ENCODE assay signal across 10 cellular contexts in the genomic region with DNA sequence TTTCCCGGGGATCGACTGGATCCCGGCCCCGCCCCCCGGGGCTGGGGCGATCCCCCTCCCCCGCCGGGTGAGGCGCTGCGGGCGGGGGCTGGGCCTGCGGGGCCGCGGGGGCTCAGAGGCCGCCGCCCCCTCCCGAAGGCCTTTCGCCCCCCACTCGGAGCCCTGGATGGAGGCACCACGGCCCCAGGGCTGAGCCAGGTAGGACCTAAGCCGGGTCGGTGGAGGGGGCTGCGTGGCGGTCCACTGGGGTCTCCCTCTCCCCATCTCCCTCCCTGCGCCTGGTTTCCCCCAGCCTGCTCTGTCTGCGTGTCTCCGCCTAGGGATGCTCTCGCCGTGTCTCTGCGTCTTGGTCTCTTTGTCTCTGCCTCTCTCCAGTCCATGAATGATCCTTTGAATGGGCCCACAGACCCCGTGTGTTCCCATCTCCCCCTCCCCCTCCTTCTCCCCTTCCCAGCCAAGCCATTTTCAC. TPM values are rescaled to one million over a fixed set of nuclear protein-coding genes. Genes with fewer than 3 reads are reported as not detected.
DNase-seq lines count a peak whose midpoint lies in the region; ATAC-seq and TF ChIP-seq lines count a peak whose summit lies in the region.
"Had no signal": no experiment of that assay in that cellular context is flagged by ENCODE, and none has a peak within 500 bp of the region (broad histone marks: within the 10 kb centered on the region; RNA-seq: fewer than 3 reads in every experiment).

No MANE protein-coding gene starts in this region.

- peaks cover 27% of the 10 kb centered on the region for H3F3A ChIP-seq in GM23338 (replicated peaks; ENCODE audit: low read depth)

- H3K4me2 ChIP-seq in GM23338 = peak overlapping the region; percentile 99
- H3K4me2 ChIP-seq in skeletal muscle satellite cell (ENCODE audit: low read length) = peak overlapping the region; percentile 99

- H3K79me2 ChIP-seq in GM23338 (replicated peaks; ENCODE audit: insufficient read depth) = peaks cover 14% of the 10 kb centered on the region

- H4K20me1 ChIP-seq in GM23338 (replicated peaks; ENCODE audit: insufficient read depth) = peaks cover 12% of the 10 kb centered on the region

- no peaks in the 10 kb centered on the region for H3K9me3 Mint-ChIP-seq in GM23338
- H3K9me3 Mint-ChIP-seq in activated CD4-positive, alpha-beta memory T cell treated with anti-CD3 and anti-CD28 coated beads for 36 hours = no peaks in the 10 kb centered on the region

- POLR2A ChIA-PET in activated CD4-positive, alpha-beta memory T cell treated with anti-CD3 and anti-CD28 coated beads for 36 hours (lab: Charles Lee) = interaction anchor here (1.2 kb wide), 1 partner anchor 11 kb away, joined by 3 read pairs; a partner anchor contains a TSS

- H3K9me2 ChIP-seq in GM23338 (ENCODE audit: insufficient read depth) = no peaks in the 10 kb centered on the region

- H3K27me3 ChIP-seq in GM23338 (ENCODE audit: insufficient read depth) (no peaks in the 10 kb centered on the region), right atrium auricular region (no peaks in the 10 kb centered on the region), skeletal muscle satellite cell (ENCODE audit: control insufficient read depth, insufficient read depth, low read length) (no peaks in the 10 kb centered on the region)

- peak overlapping the region; percentile 90 for H3K4me3 ChIP-seq in GM23338
- peak overlapping the region; percentile 74 to 76 for H3K4me3 ChIP-seq in right atrium auricular region
- peak overlapping the region; percentile 84 for H3K4me3 ChIP-seq in skeletal muscle satellite cell (ENCODE audit: low read length)

- intact Hi-C loops in activated CD4-positive, alpha-beta memory T cell treated with anti-CD3 and anti-CD28 coated beads for 36 hours (cut with micrococcal nuclease) = loop anchor here (2.0 kb wide), 1 partner anchor 55 kb away; no protein-coding TSS in a partner anchor

- H3K4me1 ChIP-seq in GM23338 (ENCODE audit: insufficient read depth) = peaks cover 28% of the 10 kb centered on the region
- H3K4me1 ChIP-seq in right atrium auricular region = peaks cover 0 to 27% of the 10 kb centered on the region in 2 donors
- peaks cover 21% of the 10 kb centered on the region for H3K4me1 ChIP-seq in skeletal muscle satellite cell (ENCODE audit: control insufficient read depth, insufficient read depth, low read length)

- H3K36me3 Mint-ChIP-seq in GM23338 (ENCODE audit: low read depth) = peaks cover 25% of the 10 kb centered on the region
- no peaks in the 10 kb centered on the region for H3K36me3 Mint-ChIP-seq in activated CD4-positive, alpha-beta memory T cell treated with anti-CD3 and anti-CD28 coated beads for 36 hours

- peak overlapping the region; percentile 69; the same call in 1 of the 2 replicates for H2AFZ ChIP-seq in GM23338

- H3K27me3 Mint-ChIP-seq in GM23338 (ENCODE audit: insufficient read depth, low read depth, poor library complexity) = peaks cover 16% of the 10 kb centered on the region
- no peaks in the 10 kb centered on the region for H3K27me3 Mint-ChIP-seq in activated CD4-positive, alpha-beta memory T cell treated with anti-CD3 and anti-CD28 coated beads for 36 hours

- no peak overlapping the region for H3K27ac Mint-ChIP-seq in GM23338
- H3K27ac Mint-ChIP-seq in activated CD4-positive, alpha-beta memory T cell treated with anti-CD3 and anti-CD28 coated beads for 36 hours = no peak overlapping the region

- peaks cover 28% of the 10 kb centered on the region for H3K4me1 Mint-ChIP-seq in GM23338
- H3K4me1 Mint-ChIP-seq in activated CD4-positive, alpha-beta memory T cell treated with anti-CD3 and anti-CD28 coated beads for 36 hours (ENCODE audit: low read depth) = peaks cover 23% of the 10 kb centered on the region

- ATAC-seq in GM23338 (no peak; the same call in 2 of the 3 replicates), GM19035 (IDR thresholded peaks at IDR 0.05; ENCODE audit: unreplicated experiment) (no peak)

- H3K4me3 Mint-ChIP-seq in GM23338 = peak overlapping the region; percentile 93
- peak overlapping the region; percentile 76 for H3K4me3 Mint-ChIP-seq in activated CD4-positive, alpha-beta memory T cell treated with anti-CD3 and anti-CD28 coated beads for 36 hours

- DNase-seq in GM23338 (ENCODE audit: low spot score) (peak; percentile 41), right atrium auricular region (ENCODE audit: low spot score) (no peak), NCI-H69 (lab: John Stamatoyannopoulos, UW) (no peak), glomerular visceral epithelial cell (ENCODE audit: extremely low spot score) (no peak), NOMO-1 treated with DMSO at 0.1 percent for 48 hours (lab: John Stamatoyannopoulos, UW; ENCODE audit: unreplicated experiment) (no peak)
- no peak for DNase-seq in activated CD4-positive, alpha-beta memory T cell treated with anti-CD3 and anti-CD28 coated beads for 36 hours

- CTCF ChIA-PET in activated CD4-positive, alpha-beta memory T cell treated with anti-CD3 and anti-CD28 coated beads for 36 hours (lab: Charles Lee) = no interaction called here

- TF ChIP-seq CTCF in GM23338 (conservative IDR thresholded peaks at IDR 0.05; ENCODE audit: low read depth in 2 of 2) = no peak
- TF ChIP-seq CTCF in right atrium auricular region (IDR thresholded peaks at IDR 0.05) = no peak

- peak overlapping the region; percentile 80 for H3K9ac ChIP-seq in skeletal muscle satellite cell (ENCODE audit: low read depth, low read length)

- H3K9me3 ChIP-seq in right atrium auricular region (no peaks in the 10 kb centered on the region), skeletal muscle satellite cell (replicated peaks; ENCODE audit: low read length) (no peaks in the 10 kb centered on the region)

- peaks cover 3% of the 10 kb centered on the region; the same call in 1 of the 2 replicates for H3K36me3 ChIP-seq in GM23338 (ENCODE audit: insufficient read depth)
- no peaks in the 10 kb centered on the region for H3K36me3 ChIP-seq in right atrium auricular region
- H3K36me3 ChIP-seq in skeletal muscle satellite cell (ENCODE audit: insufficient read depth, low read length) = peaks cover 12% of the 10 kb centered on the region

- H3K27ac ChIP-seq in GM23338 (ENCODE audit: low read depth) (no peak overlapping the region), right atrium auricular region (peak overlapping the region; percentile 91 to 94)

RNA-seq across cellular contexts. Expression of a gene that starts 1.6 kb away (rescaled TPM):
- total RNA-seq in GM23338 (2014; rRNA removed; shearing (Covaris generic)) = 127 and 138 TPM in 2 replicates
- 197 and 227 TPM in 2 replicates for polyA plus RNA-seq in GM23338 (2016; fragmentation: Nextera tagmentation; extraction: Ambion mirVana)
- 10 to 100 TPM; 87.0 to 88.5 TPM for total RNA-seq in activated CD4-positive, alpha-beta memory T cell treated with anti-CD3 and anti-CD28 coated beads for 36 hours
- 10 to 100 TPM; 43.4 to 64.8 TPM for total RNA-seq in right atrium auricular region
- total RNA-seq in skeletal muscle satellite cell (2012; rRNA removed) = 81.9 and 103 TPM in 2 replicates

RNA-seq across cellular contexts. Expression of a gene that starts 2.2 kb away (rescaled TPM):
- total RNA-seq in GM23338 (2014; rRNA removed; shearing (Covaris generic)) = 26.8 and 38.7 TPM in 2 replicates
- polyA plus RNA-seq in GM23338 (2016; fragmentation: Nextera tagmentation; extraction: Ambion mirVana) = 14.4 TPM in 2 replicates
- 1 to 10 TPM; 9.0 to 9.9 TPM for total RNA-seq in activated CD4-positive, alpha-beta memory T cell treated with anti-CD3 and anti-CD28 coated beads for 36 hours
- total RNA-seq in right atrium auricular region = 10 to 100 TPM in 1 of 2 donors, 1 to 10 TPM in 1; 6.3 to 12.2 TPM
- 1.5 and 3.3 TPM in 2 replicates for total RNA-seq in skeletal muscle satellite cell (2012; rRNA removed)

RNA-seq across cellular contexts. Expression of a gene that starts 11.1 kb away (rescaled TPM):
- 34.3 and 41.7 TPM in 2 replicates for total RNA-seq in GM23338 (2014; rRNA removed; shearing (Covaris generic))
- polyA plus RNA-seq in GM23338 (2016; fragmentation: Nextera tagmentation; extraction: Ambion mirVana) = 29.5 and 30.0 TPM in 2 replicates
- 10 to 100 TPM; 78.2 to 87.0 TPM for total RNA-seq in activated CD4-positive, alpha-beta memory T cell treated with anti-CD3 and anti-CD28 coated beads for 36 hours
- 10 to 100 TPM; 17.2 to 21.6 TPM for total RNA-seq in right atrium auricular region
- total RNA-seq in skeletal muscle satellite cell (2012; rRNA removed) = 28.6 and 28.8 TPM in 2 replicates

RNA-seq across cellular contexts. Expression of a gene that starts 14.7 kb away (rescaled TPM):
- not detected in 2 replicates for total RNA-seq in GM23338 (2014; rRNA removed; shearing (Covaris generic))
- not detected in 2 replicates for polyA plus RNA-seq in GM23338 (2016; fragmentation: Nextera tagmentation; extraction: Ambion mirVana)
- total RNA-seq in activated CD4-positive, alpha-beta memory T cell treated with anti-CD3 and anti-CD28 coated beads for 36 hours = not detected
- not detected for total RNA-seq in right atrium auricular region
- not detected in 2 replicates for total RNA-seq in skeletal muscle satellite cell (2012; rRNA removed)
- total RNA-seq: LHCN-M2, renal cortical epithelial cell had no signal

RNA-seq across cellular contexts. Expression of a gene that starts 20.0 kb away (rescaled TPM):
- total RNA-seq in GM23338 (2014; rRNA removed; shearing (Covaris generic)) = not detected in 2 replicates
- polyA plus RNA-seq in GM23338 (2016; fragmentation: Nextera tagmentation; extraction: Ambion mirVana) = not detected in 2 replicates
- not detected for total RNA-seq in activated CD4-positive, alpha-beta memory T cell treated with anti-CD3 and anti-CD28 coated beads for 36 hours
- total RNA-seq in right atrium auricular region = not detected
- not detected in 2 replicates for total RNA-seq in skeletal muscle satellite cell (2012; rRNA removed)
- total RNA-seq: LHCN-M2, renal cortical epithelial cell had no signal
